ENCODE assay signal across 26 cellular contexts in the genomic region with DNA sequence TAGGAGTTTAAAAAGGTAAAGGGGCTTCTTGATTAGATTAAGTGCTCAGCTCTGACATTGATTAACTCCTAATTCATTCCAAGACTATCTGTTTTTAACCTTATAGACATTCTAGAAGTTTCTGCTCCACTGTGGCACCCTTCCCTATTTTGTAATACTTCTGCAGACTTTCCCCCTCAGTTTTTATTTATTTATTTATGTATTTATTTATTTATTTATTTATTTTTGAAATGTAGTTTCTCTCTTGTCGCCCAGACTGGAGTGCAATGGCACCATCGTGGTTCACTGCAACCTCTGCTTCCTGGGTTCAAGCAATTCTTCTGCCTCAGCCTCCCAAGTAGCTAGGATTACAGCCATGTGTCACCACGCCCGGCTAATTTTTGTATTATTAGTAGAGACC.
"Had no signal": no experiment of that assay in that cellular context is flagged by ENCODE, and none has a peak within 500 bp of the region (broad histone marks: within the 10 kb centered on the region; RNA-seq: fewer than 3 reads in every experiment).

No MANE protein-coding gene starts in this region.

- H3K4me3 ChIP-seq: colonic mucosa, coronary artery, dorsolateral prefrontal cortex, esophagus muscularis mucosa, esophagus squamous epithelium, gastrocnemius medialis, gastroesophageal sphincter, heart left ventricle, heart right ventricle, hepatocyte had no signal

- ATAC-seq: effector memory CD8-positive, alpha-beta T cell; esophagus mucosa; foreskin keratinocyte; gastrocnemius medialis; gastroesophageal sphincter; heart left ventricle; heart right ventricle had no signal

- H3K4me1 ChIP-seq: colonic mucosa, foreskin keratinocyte had no signal

- H3K27ac ChIP-seq: colonic mucosa, coronary artery, dorsolateral prefrontal cortex, epithelial cell of prostate, esophagus muscularis mucosa, esophagus squamous epithelium, foreskin keratinocyte, gastrocnemius medialis, gastroesophageal sphincter, heart left ventricle, heart right ventricle, hepatocyte had no signal

- FAIRE-seq: endothelial cell of umbilical vein had no signal

- DNase-seq: colonic mucosa; cortex of kidney; dermis blood vessel endothelial cell; dorsolateral prefrontal cortex; effector CD4-positive, alpha-beta T cell; effector CD8-positive, alpha-beta T cell; effector memory CD4-positive, alpha-beta T cell; effector memory CD8-positive, alpha-beta T cell; endodermal cell; erythroblast; esophagus squamous epithelium; foreskin fibroblast; foreskin keratinocyte; foreskin melanocyte; gastrocnemius medialis; glutamatergic neuron; head of caudate nucleus; heart left ventricle; heart right ventricle had no signal

- H3K36me3 ChIP-seq: colonic mucosa had no signal

- H3K4me2 ChIP-seq: hepatocyte had no signal

- H3K9me3 ChIP-seq: colonic mucosa, esophagus muscularis mucosa, esophagus squamous epithelium, gastrocnemius medialis, gastroesophageal sphincter, heart left ventricle, heart right ventricle had no signal
